In genomic region chr4:179624768-179625181, GRCh38 we compare ENCODE assay signal across 13 cellular contexts.
A peak's percentile ranks its signal among the peaks of the same experiment; 100 is the strongest.
DNase-seq lines count a peak whose midpoint lies in the region; ATAC-seq and TF ChIP-seq lines count a peak whose summit lies in the region.
"Had no signal": no experiment of that assay in that cellular context is flagged by ENCODE, and none has a peak within 500 bp of the region (broad histone marks: within the 10 kb centered on the region; RNA-seq: fewer than 3 reads in every experiment).

No MANE protein-coding gene starts in this region.

- H3K4me3 ChIP-seq in MG63 (no peak overlapping the region), astrocyte of the spinal cord (ENCODE audit: low read depth, low read length) (no peak overlapping the region), mesendoderm (ENCODE audit: low read length) (no peak overlapping the region)

- no peak overlapping the region for H2BK120ac ChIP-seq in mesendoderm (ENCODE audit: low read depth, low read length)

- H4K8ac ChIP-seq in mesendoderm (ENCODE audit: low read depth, low read length), result no peak overlapping the region

- no peaks in the 10 kb centered on the region for H3K27me3 ChIP-seq in MG63
- H3K27me3 ChIP-seq in mesendoderm (ENCODE audit: insufficient read depth, low read length, poor library complexity), result no peaks in the 10 kb centered on the region

- H4K5ac ChIP-seq in mesendoderm (ENCODE audit: low read length), result no peak overlapping the region

- H3K4me1 ChIP-seq in mesendoderm (ENCODE audit: control insufficient read depth, low read depth, low read length), result no peaks in the 10 kb centered on the region

- no peak overlapping the region for H3K18ac ChIP-seq in mesendoderm (ENCODE audit: low read length)

- H3K36me3 ChIP-seq in MG63, result no peaks in the 10 kb centered on the region
- no peaks in the 10 kb centered on the region for H3K36me3 ChIP-seq in mesendoderm (ENCODE audit: control insufficient read depth, insufficient read depth, low read length)

- DNase-seq in EL (peak; percentile 26), MG63 (peak; percentile 8), astrocyte of the spinal cord (ENCODE audit: low read depth, low spot score) (peak; percentile 80), mesendoderm (peak; percentile 34), SHP77 treated with DMSO at 0.1 percent for 48 hours (lab: John Stamatoyannopoulos, UW) (no peak), NCI-H446 treated with DMSO at 0.1 percent for 48 hours (lab: John Stamatoyannopoulos, UW) (no peak), GM10266 (ENCODE audit: extremely low spot score) (no peak)
- DNase-seq: activated CD8-positive, alpha-beta memory T cell treated with anti-CD3 and anti-CD28 coated beads, Interleukin-2, amount 50 U/mL, for 4 hours; CD4-positive, alpha-beta memory T cell; left ventricle myocardium superior; NCI-H146; T-helper 9 cell had no signal

- WGBS in mesendoderm (ENCODE audit: extremely low coverage, insufficient coverage, low lambda C conversion rate), result no CpG with 5 or more reads among the region's 4 CpGs

- no peak overlapping the region for H3K4me2 ChIP-seq in mesendoderm (ENCODE audit: low read length)

- ATAC-seq in HG02623 (IDR thresholded peaks at IDR 0.05; ENCODE audit: unreplicated experiment), result no peak
- ATAC-seq: left ventricle myocardium superior had no signal

- in situ Hi-C loops in astrocyte of the spinal cord (cut with HindIII; ENCODE audit: low sequenced_read_pairs), result no loop called here

- no peak overlapping the region for H2AK5ac ChIP-seq in mesendoderm (ENCODE audit: low read length)

- H3K9ac ChIP-seq in mesendoderm (ENCODE audit: low read length), result no peak overlapping the region

- no peak overlapping the region for H2BK15ac ChIP-seq in mesendoderm (replicated peaks; ENCODE audit: low read depth)

- H3K56ac ChIP-seq in mesendoderm (ENCODE audit: low read length), result peak overlapping the region; percentile 28

- H3K27ac ChIP-seq in mesendoderm (ENCODE audit: low read depth, low read length), result no peak overlapping the region

- no peak overlapping the region for H3K23ac ChIP-seq in mesendoderm (ENCODE audit: low read length)

- H3K79me1 ChIP-seq in mesendoderm (ENCODE audit: low read length), result no peaks in the 10 kb centered on the region

- H3K9me3 ChIP-seq in MG63, result no peaks in the 10 kb centered on the region

- no peak overlapping the region for H3K4ac ChIP-seq in mesendoderm (ENCODE audit: low read depth, low read length)

- H2BK5ac ChIP-seq in mesendoderm (ENCODE audit: low read length), result no peak overlapping the region

- H3K79me2 ChIP-seq in mesendoderm (ENCODE audit: control insufficient read depth, insufficient read depth, low read length), result no peaks in the 10 kb centered on the region

- TF ChIP-seq CTCF in astrocyte of the spinal cord (IDR thresholded peaks at IDR 0.05; ENCODE audit: low read depth, low read length) (no peak), GM10266 (IDR thresholded peaks at IDR 0.05; ENCODE audit: control insufficient read depth, insufficient read depth, low read depth, missing control alignments) (no peak)

Comparison
In these comparisons a context has a peak if more than half of its experiments do, and no peak if none do; other contexts are left out.
1. DNase-seq: peak in EL (single experiment), MG63 (single experiment), astrocyte of the spinal cord (single experiment) and mesendoderm (single experiment); none in SHP77 treated with DMSO at 0.1 percent for 48 hours (single experiment), NCI-H446 treated with DMSO at 0.1 percent for 48 hours (single experiment) and GM10266 (single experiment).